Comparison of ENCODE assay signal across 19 cellular contexts in genomic region chr19:2120821-2121220, GRCh38. TPM values are rescaled to one million over a fixed set of nuclear protein-coding genes. Genes with fewer than 3 reads are reported as not detected.
DNase-seq lines count a peak whose midpoint lies in the region; ATAC-seq, FAIRE-seq and TF ChIP-seq lines count a peak whose summit lies in the region.
"Had no signal": no experiment of that assay in that cellular context is flagged by ENCODE, and none has a peak within 500 bp of the region (broad histone marks: within the 10 kb centered on the region; RNA-seq: fewer than 3 reads in every experiment).

No MANE protein-coding gene starts in this region.

- H3K9ac ChIP-seq in HepG2 (ENCODE audit: insufficient read depth, low read depth, low read length) (no peak overlapping the region), neuronal stem cell (ENCODE audit: low read depth, low read length, poor library complexity) (peak overlapping the region; percentile 44)
- H3K9ac ChIP-seq: BLaER1 had no signal

- H2BK15ac ChIP-seq in neuronal stem cell (ENCODE audit: low read length), result no peak overlapping the region

- H3K23ac ChIP-seq in neuronal stem cell (ENCODE audit: low read depth, low read length, poor library complexity), result peak overlapping the region; percentile 96

- no peaks in the 10 kb centered on the region for H3K27me3 ChIP-seq in HepG2 (ENCODE audit: control insufficient read depth in 1 of 2, insufficient read depth in 2 of 2, low read length in 2 of 2)
- no peaks in the 10 kb centered on the region for H3K27me3 ChIP-seq in right lobe of liver
- H3K27me3 ChIP-seq in neuronal stem cell (ENCODE audit: control insufficient read depth in 3 of 3, insufficient read depth in 3 of 3, low read depth in 1 of 3, low read length in 3 of 3), result no peaks in the 10 kb centered on the region
- H3K27me3 ChIP-seq: BLaER1, SJSA1 had no signal

- TF ChIP-seq POLR2A in HepG2 (IDR thresholded peaks at IDR 0.05; ENCODE audit: insufficient read depth in 1 of 2, low read depth in 2 of 2, low read length in 2 of 2) (no peak), right lobe of liver (IDR thresholded peaks at IDR 0.05) (no peak)

- no peak overlapping the region for H2BK120ac ChIP-seq in neuronal stem cell (ENCODE audit: low read depth, low read length)

- no peak overlapping the region for H2AK5ac ChIP-seq in neuronal stem cell (ENCODE audit: low read depth, low read length)

- no peaks in the 10 kb centered on the region for H4K20me1 ChIP-seq in HepG2 (ENCODE audit: insufficient read depth, low read length)

- no peak overlapping the region for H4K8ac ChIP-seq in neuronal stem cell (ENCODE audit: low read depth, low read length)

- DNase-seq in HepG2 (ENCODE audit: low spot score) (no peak), right lobe of liver (no peak), neuronal stem cell (ENCODE audit: low spot score) (no peak)
- DNase-seq in activated naive CD4-positive, alpha-beta T cell treated with anti-CD3 and anti-CD28 coated beads, Interleukin-2, amount 50 U/mL, for 72 hours (ENCODE audit: low spot score in 2 of 2), result no peak
- DNase-seq: CD4-positive, alpha-beta T cell; H9; NCI-H1048; NCI-H1417; NCI-H1694; NCI-H2029 treated with DMSO at 0.1 percent for 48 hours; NCI-H2227 treated with DMSO at 0.1 percent for 48 hours; NCI-H526 treated with DMSO at 0.1 percent for 48 hours; PC-9 had no signal

- H3K9me3 ChIP-seq in HepG2 (ENCODE audit: low read length), result no peaks in the 10 kb centered on the region
- H3K9me3 ChIP-seq in right lobe of liver, result no peaks in the 10 kb centered on the region
- no peaks in the 10 kb centered on the region for H3K9me3 ChIP-seq in neuronal stem cell (replicated peaks in 1 of 2; ENCODE audit: control insufficient read depth in 2 of 2, insufficient read depth in 1 of 2, low read depth in 1 of 2, low read length in 2 of 2)
- H3K9me3 ChIP-seq: BLaER1, SJSA1 had no signal

- in situ Hi-C loops in HepG2 (cut with HindIII; ENCODE audit: extremely low pct_ligation_motif_present, low pct_unique_long_range_greater_than_20kb), result no loop called here

- CTCF ChIA-PET in HepG2 (lab: Yijun Ruan, JAX; ENCODE audit: low intra/inter-chr PET ratio, low total read pairs), result no interaction called here

- no peak for TF ChIP-seq RAD21 in HepG2 (CRISPR knock-in tag; IDR thresholded peaks at IDR 0.05)

- H3K14ac ChIP-seq in neuronal stem cell (ENCODE audit: low read length), result no peak overlapping the region

- H3K36me3 ChIP-seq in HepG2 (replicated peaks in 1 of 2; ENCODE audit: control insufficient read depth in 1 of 2, insufficient read depth in 2 of 2, low read length in 2 of 2) (peaks cover 44 to 80% of the 10 kb centered on the region in 2 experiments), right lobe of liver (peaks cover 6 to 83% (median 54%) of the 10 kb centered on the region in 4 donors), neuronal stem cell (replicated peaks in 1 of 2; ENCODE audit: control insufficient read depth in 2 of 2, insufficient read depth in 2 of 2, low read length in 2 of 2) (peaks cover 70 to 97% of the 10 kb centered on the region in 2 donors)

- H2BK12ac ChIP-seq in neuronal stem cell (ENCODE audit: low read length), result no peak overlapping the region

- BruUV-seq in HepG2 (replicated peaks; lab: Mats Ljungman, UMichigan), result no TSS peak

- no peak for FAIRE-seq in HepG2 (lab: Jason Lieb, UNC)
- FAIRE-seq: D721Med had no signal

- no peak overlapping the region for H3K4ac ChIP-seq in neuronal stem cell (ENCODE audit: low read length)

- no peaks in the 10 kb centered on the region for H3K4me1 ChIP-seq in HepG2 (ENCODE audit: insufficient read depth, low read length)
- no peaks in the 10 kb centered on the region for H3K4me1 ChIP-seq in right lobe of liver
- no peaks in the 10 kb centered on the region for H3K4me1 ChIP-seq in neuronal stem cell (ENCODE audit: control insufficient read depth in 2 of 2, insufficient read depth in 1 of 2, low read depth in 1 of 2, low read length in 2 of 2)
- H3K4me1 ChIP-seq: BLaER1, SJSA1 had no signal

- no peak overlapping the region for H3K18ac ChIP-seq in neuronal stem cell (ENCODE audit: low read length)

- H3K27ac ChIP-seq in HepG2 (ENCODE audit: extremely low read length, insufficient read depth, low read length), result no peak overlapping the region
- no peak overlapping the region for H3K27ac ChIP-seq in right lobe of liver
- H3K27ac ChIP-seq in neuronal stem cell (replicated peaks; ENCODE audit: low read length), result no peak overlapping the region
- H3K27ac ChIP-seq: BLaER1, PC-9, SJSA1 had no signal

- POLR2A ChIA-PET in HepG2 (lab: Yijun Ruan, JAX), result no interaction called here

- ATAC-seq in HepG2 (no peak), right lobe of liver (no peak)
- ATAC-seq in activated naive CD4-positive, alpha-beta T cell treated with anti-CD3 and anti-CD28 coated beads, Interleukin-2, amount 50 U/mL, for 72 hours, result no peak
- ATAC-seq: GM23338, Right ventricle myocardium inferior had no signal

- TF ChIP-seq CTCF in HepG2 (CRISPR knock-in tag; IDR thresholded peaks at IDR 0.05), result no peak
- no peak for TF ChIP-seq CTCF in right lobe of liver (IDR thresholded peaks at IDR 0.05)

- H3K79me2 ChIP-seq in HepG2 (ENCODE audit: insufficient read depth, low read length), result no peaks in the 10 kb centered on the region

- no peak overlapping the region for H3K4me2 ChIP-seq in HepG2 (ENCODE audit: low read depth, low read length)
- no peak overlapping the region for H3K4me2 ChIP-seq in neuronal stem cell (ENCODE audit: insufficient read depth, low read length, poor library complexity, severe bottlenecking)
- H3K4me2 ChIP-seq: BLaER1, GM23338, PC-9 had no signal

- H3K4me3 ChIP-seq in HepG2 (replicated peaks in 1 of 3; ENCODE audit: insufficient read depth in 1 of 3, low read depth in 2 of 3, low read length in 3 of 3) (no peak overlapping the region), right lobe of liver (no peak overlapping the region), neuronal stem cell (ENCODE audit: low read length in 2 of 2) (no peak overlapping the region)
- H3K4me3 ChIP-seq: BLaER1, GM23338, PC-9, SJSA1 had no signal

- TF ChIP-seq EP300 in HepG2 (IDR thresholded peaks at IDR 0.05; ENCODE audit: low read depth in 2 of 2, low read length in 2 of 2) (no peak), HepG2 (CRISPR knock-in tag; IDR thresholded peaks at IDR 0.05; ENCODE audit: borderline replicate concordance) (no peak)

- no peak overlapping the region for H2AFZ ChIP-seq in HepG2 (ENCODE audit: low read length)
- no peak overlapping the region for H2AFZ ChIP-seq in neuronal stem cell (ENCODE audit: low read length)
- H2AFZ ChIP-seq: GM23338, PC-9 had no signal

- H4K91ac ChIP-seq in neuronal stem cell (ENCODE audit: low read depth, low read length, poor library complexity), result peak overlapping the region; percentile 30

- no peaks in the 10 kb centered on the region for H3K9me3 Mint-ChIP-seq in activated naive CD4-positive, alpha-beta T cell treated with anti-CD3 and anti-CD28 coated beads, Interleukin-2, amount 50 U/mL, for 72 hours
- H3K9me3 Mint-ChIP-seq: CD4-positive, alpha-beta T cell; GM23338; H9; IgD-negative memory B cell had no signal

- no peak overlapping the region for H3K27ac Mint-ChIP-seq in activated naive CD4-positive, alpha-beta T cell treated with anti-CD3 and anti-CD28 coated beads, Interleukin-2, amount 50 U/mL, for 72 hours
- H3K27ac Mint-ChIP-seq: CD4-positive, alpha-beta T cell; GM23338; IgD-negative memory B cell had no signal

- peaks cover 9% of the 10 kb centered on the region for H3K79me1 ChIP-seq in neuronal stem cell (ENCODE audit: low read depth, low read length)

- H2BK5ac ChIP-seq in neuronal stem cell (ENCODE audit: low read length), result no peak overlapping the region

- WGBS in HepG2 (ENCODE audit: low lambda C conversion rate), result 97% methylated on average over 26 of the region's 26 CpGs
- WGBS in right lobe of liver (ENCODE audit: insufficient coverage, low coverage, low lambda C conversion rate, missing lambda C conversion rate), result no CpG with 5 or more reads among the region's 26 CpGs
- WGBS in neuronal stem cell (ENCODE audit: extremely low coverage in 2 of 2, insufficient read length in 2 of 2, insufficient replicate concordance in 1 of 2), 2 donors, result no CpG with 5 or more reads among the region's 26 CpGs

- peaks cover 5 to 6% of the 10 kb centered on the region in 2 donors for H3K36me3 Mint-ChIP-seq in activated naive CD4-positive, alpha-beta T cell treated with anti-CD3 and anti-CD28 coated beads, Interleukin-2, amount 50 U/mL, for 72 hours
- H3K36me3 Mint-ChIP-seq: IgD-negative memory B cell had no signal

- intact Hi-C loops in HepG2 (cut with micrococcal nuclease; ENCODE audit: unreplicated experiment), result no loop called here
- intact Hi-C loops in right lobe of liver (cut with DNase I), result no loop called here

RNA-seq across cellular contexts. Expression of gene IZUMO4, which starts 24.1 kb away (rescaled TPM):
- total RNA-seq in HepG2 (2016; rRNA removed; fragmentation: Illumina TruSeq; extraction: Trizol) (0.24 and 0.77 TPM in 2 replicates), right lobe of liver (1 to 10 TPM in 5 of 6 experiments, not detected in 1; 1.2 to 6.9 (median 4.2) TPM)
- 0.79 and 0.91 TPM in 2 replicates for total RNA-seq in HepG2 (2016; cell fraction: cytosol; rRNA removed; fragmentation: Illumina TruSeq; extraction: Trizol; ENCODE audit: low read depth)
- 0.34 and 1.5 TPM in 2 replicates for total RNA-seq in HepG2 (2016; cell fraction: insoluble cytoplasmic fraction; rRNA removed; fragmentation: Illumina TruSeq; extraction: Trizol)
- 0.83 and 1.5 TPM in 2 replicates for total RNA-seq in HepG2 (2016; cell fraction: membrane; rRNA removed; fragmentation: Illumina TruSeq; extraction: Trizol)
- 1.1 and 2.5 TPM in 2 replicates for total RNA-seq in HepG2 (2016; cell fraction: nucleus; rRNA removed; fragmentation: Illumina TruSeq; extraction: Trizol)
- 3.9 and 4.1 TPM in 2 replicates for polyA plus RNA-seq in HepG2 (2011; rRNA removed)
- polyA plus RNA-seq in HepG2 (2011; cell fraction: cytosol; rRNA removed), result 0.55 and 0.75 TPM in 2 replicates
- 66.6 and 91.0 TPM in 2 replicates for polyA plus RNA-seq in HepG2 (2011; cell fraction: nucleus; rRNA removed)
- polyA plus RNA-seq in HepG2 (2012), result 1.7 and 4.4 TPM in 2 replicates
- polyA plus RNA-seq in HepG2 (2016; cell fraction: cytosol; fragmentation: Illumina TruSeq; extraction: Trizol; ENCODE audit: low read depth), result 0.57 and 1.2 TPM in 2 replicates
- polyA plus RNA-seq in HepG2 (2016; cell fraction: insoluble cytoplasmic fraction; fragmentation: Illumina TruSeq; extraction: Trizol; ENCODE audit: low read depth), result 0.45 and 0.53 TPM in 2 replicates
- polyA plus RNA-seq in HepG2 (2016; cell fraction: membrane; fragmentation: Illumina TruSeq; extraction: Trizol; ENCODE audit: low read depth), result 0.94 TPM in 2 replicates
- polyA plus RNA-seq in HepG2 (2016; cell fraction: nucleus; fragmentation: Illumina TruSeq; extraction: Trizol; ENCODE audit: insufficient read depth, low read depth), result 4.3 and 6.3 TPM in 2 replicates
- 0.54 and 2.7 TPM in 2 replicates for polyA minus RNA-seq in HepG2 (2011; rRNA and poly(A)+ RNA removed; ENCODE audit: low replicate concordance)
- polyA minus RNA-seq in HepG2 (2011; cell fraction: cytosol; rRNA and poly(A)+ RNA removed), result not detected in 2 replicates
- polyA minus RNA-seq in HepG2 (2011; cell fraction: nucleus; rRNA and poly(A)+ RNA removed), result 1.9 and 4.2 TPM in 2 replicates
- 2.5 TPM for polyA plus RNA-seq in neuronal stem cell (2013, experiment 1 of 2)
- polyA plus RNA-seq in neuronal stem cell (2013, experiment 2 of 2), result 2.3 TPM
- total RNA-seq in activated naive CD4-positive, alpha-beta T cell treated with anti-CD3 and anti-CD28 coated beads, Interleukin-2, amount 50 U/mL, for 72 hours, result 100 to 1,000 TPM in 1 of 2 donors, 10 to 100 TPM in 1; 29.7 to 105 TPM

RNA-seq across cellular contexts. Expression of gene MOB3A, which starts 24.7 kb away (rescaled TPM):
- total RNA-seq in HepG2 (2016; rRNA removed; fragmentation: Illumina TruSeq; extraction: Trizol) (3.5 and 4.3 TPM in 2 replicates), right lobe of liver (10 to 100 TPM in 4 of 6 experiments, 1 to 10 TPM in 2; 8.3 to 13.8 (median 10.8) TPM)
- 2.2 and 2.7 TPM in 2 replicates for total RNA-seq in HepG2 (2016; cell fraction: cytosol; rRNA removed; fragmentation: Illumina TruSeq; extraction: Trizol; ENCODE audit: low read depth)
- total RNA-seq in HepG2 (2016; cell fraction: insoluble cytoplasmic fraction; rRNA removed; fragmentation: Illumina TruSeq; extraction: Trizol), result 3.5 and 4.0 TPM in 2 replicates
- 2.7 and 3.2 TPM in 2 replicates for total RNA-seq in HepG2 (2016; cell fraction: membrane; rRNA removed; fragmentation: Illumina TruSeq; extraction: Trizol)
- total RNA-seq in HepG2 (2016; cell fraction: nucleus; rRNA removed; fragmentation: Illumina TruSeq; extraction: Trizol), result 2.4 and 2.5 TPM in 2 replicates
- 17.8 and 20.3 TPM in 2 replicates for polyA plus RNA-seq in HepG2 (2011; rRNA removed)
- 13.9 and 16.9 TPM in 2 replicates for polyA plus RNA-seq in HepG2 (2011; cell fraction: cytosol; rRNA removed)
- 10.8 and 12.6 TPM in 2 replicates for polyA plus RNA-seq in HepG2 (2011; cell fraction: nucleus; rRNA removed)
- 6.2 and 6.8 TPM in 2 replicates for polyA plus RNA-seq in HepG2 (2012)
- 0.97 and 1.0 TPM in 2 replicates for polyA plus RNA-seq in HepG2 (2016; cell fraction: cytosol; fragmentation: Illumina TruSeq; extraction: Trizol; ENCODE audit: low read depth)
- 6.2 and 7.9 TPM in 2 replicates for polyA plus RNA-seq in HepG2 (2016; cell fraction: insoluble cytoplasmic fraction; fragmentation: Illumina TruSeq; extraction: Trizol; ENCODE audit: low read depth)
- 2.8 TPM in 2 replicates for polyA plus RNA-seq in HepG2 (2016; cell fraction: membrane; fragmentation: Illumina TruSeq; extraction: Trizol; ENCODE audit: low read depth)
- 6.6 and 6.8 TPM in 2 replicates for polyA plus RNA-seq in HepG2 (2016; cell fraction: nucleus; fragmentation: Illumina TruSeq; extraction: Trizol; ENCODE audit: insufficient read depth, low read depth)
- 23.6 and 71.5 TPM in 2 replicates for polyA minus RNA-seq in HepG2 (2011; rRNA and poly(A)+ RNA removed; ENCODE audit: low replicate concordance)
- 19.3 and 25.0 TPM in 2 replicates for polyA minus RNA-seq in HepG2 (2011; cell fraction: cytosol; rRNA and poly(A)+ RNA removed)
- 5.3 and 6.0 TPM in 2 replicates for polyA minus RNA-seq in HepG2 (2011; cell fraction: nucleus; rRNA and poly(A)+ RNA removed)
- 15.6 TPM for polyA plus RNA-seq in neuronal stem cell (2013, experiment 1 of 2)
- polyA plus RNA-seq in neuronal stem cell (2013, experiment 2 of 2), result 16.1 TPM
- total RNA-seq in activated naive CD4-positive, alpha-beta T cell treated with anti-CD3 and anti-CD28 coated beads, Interleukin-2, amount 50 U/mL, for 72 hours, result 100 to 1,000 TPM in 1 of 2 donors, 10 to 100 TPM in 1; 91.8 to 183 TPM

RNA-seq across cellular contexts. Expression of gene AP3D1, which starts 30.5 kb away (rescaled TPM):
- total RNA-seq in HepG2 (2016; rRNA removed; fragmentation: Illumina TruSeq; extraction: Trizol) (73.5 and 82.6 TPM in 2 replicates), right lobe of liver (10 to 100 TPM; 55.5 to 99.0 (median 65.5) TPM)
- 30.1 and 33.5 TPM in 2 replicates for total RNA-seq in HepG2 (2016; cell fraction: cytosol; rRNA removed; fragmentation: Illumina TruSeq; extraction: Trizol; ENCODE audit: low read depth)
- total RNA-seq in HepG2 (2016; cell fraction: insoluble cytoplasmic fraction; rRNA removed; fragmentation: Illumina TruSeq; extraction: Trizol), result 55.4 and 84.4 TPM in 2 replicates
- 61.4 and 65.9 TPM in 2 replicates for total RNA-seq in HepG2 (2016; cell fraction: membrane; rRNA removed; fragmentation: Illumina TruSeq; extraction: Trizol)
- 44.7 and 54.3 TPM in 2 replicates for total RNA-seq in HepG2 (2016; cell fraction: nucleus; rRNA removed; fragmentation: Illumina TruSeq; extraction: Trizol)
- polyA plus RNA-seq in HepG2 (2011; rRNA removed), result 68.0 and 78.6 TPM in 2 replicates
- polyA plus RNA-seq in HepG2 (2011; cell fraction: cytosol; rRNA removed), result 50.1 and 66.2 TPM in 2 replicates
- 236 and 270 TPM in 2 replicates for polyA plus RNA-seq in HepG2 (2011; cell fraction: nucleus; rRNA removed)
- polyA plus RNA-seq in HepG2 (2012), result 61.5 and 82.7 TPM in 2 replicates
- 11.6 and 13.9 TPM in 2 replicates for polyA plus RNA-seq in HepG2 (2016; cell fraction: cytosol; fragmentation: Illumina TruSeq; extraction: Trizol; ENCODE audit: low read depth)
- polyA plus RNA-seq in HepG2 (2016; cell fraction: insoluble cytoplasmic fraction; fragmentation: Illumina TruSeq; extraction: Trizol; ENCODE audit: low read depth), result 71.2 and 87.4 TPM in 2 replicates
- polyA plus RNA-seq in HepG2 (2016; cell fraction: membrane; fragmentation: Illumina TruSeq; extraction: Trizol; ENCODE audit: low read depth), result 38.5 and 41.5 TPM in 2 replicates
- polyA plus RNA-seq in HepG2 (2016; cell fraction: nucleus; fragmentation: Illumina TruSeq; extraction: Trizol; ENCODE audit: insufficient read depth, low read depth), result 139 and 143 TPM in 2 replicates
- polyA minus RNA-seq in HepG2 (2011; rRNA and poly(A)+ RNA removed; ENCODE audit: low replicate concordance), result 72.3 and 142 TPM in 2 replicates
- polyA minus RNA-seq in HepG2 (2011; cell fraction: cytosol; rRNA and poly(A)+ RNA removed), result 54.0 and 70.6 TPM in 2 replicates
- 44.3 and 51.8 TPM in 2 replicates for polyA minus RNA-seq in HepG2 (2011; cell fraction: nucleus; rRNA and poly(A)+ RNA removed)
- 60.6 TPM for polyA plus RNA-seq in neuronal stem cell (2013, experiment 1 of 2)
- 60.3 TPM for polyA plus RNA-seq in neuronal stem cell (2013, experiment 2 of 2)
- 10 to 100 TPM; 83.5 to 91.7 TPM for total RNA-seq in activated naive CD4-positive, alpha-beta T cell treated with anti-CD3 and anti-CD28 coated beads, Interleukin-2, amount 50 U/mL, for 72 hours

RNA-seq across cellular contexts. Expression of gene DOT1L, which starts 42.9 kb away (rescaled TPM):
- total RNA-seq in HepG2 (2016; rRNA removed; fragmentation: Illumina TruSeq; extraction: Trizol), result 7.5 and 9.7 TPM in 2 replicates
- total RNA-seq in HepG2 (2016; cell fraction: cytosol; rRNA removed; fragmentation: Illumina TruSeq; extraction: Trizol; ENCODE audit: low read depth), result 20.6 and 20.7 TPM in 2 replicates
- total RNA-seq in HepG2 (2016; cell fraction: insoluble cytoplasmic fraction; rRNA removed; fragmentation: Illumina TruSeq; extraction: Trizol), result 6.4 and 8.2 TPM in 2 replicates
- total RNA-seq in HepG2 (2016; cell fraction: membrane; rRNA removed; fragmentation: Illumina TruSeq; extraction: Trizol), result 12.0 and 15.8 TPM in 2 replicates
- total RNA-seq in HepG2 (2016; cell fraction: nucleus; rRNA removed; fragmentation: Illumina TruSeq; extraction: Trizol), result 12.3 and 14.9 TPM in 2 replicates
- polyA plus RNA-seq in HepG2 (2011; rRNA removed), result 14.6 and 17.9 TPM in 2 replicates
- polyA plus RNA-seq in HepG2 (2011; cell fraction: cytosol; rRNA removed), result 6.1 and 9.5 TPM in 2 replicates
- polyA plus RNA-seq in HepG2 (2011; cell fraction: nucleus; rRNA removed), result 138 and 210 TPM in 2 replicates
- 22.3 and 23.3 TPM in 2 replicates for polyA plus RNA-seq in HepG2 (2012)
- 2.5 and 3.3 TPM in 2 replicates for polyA plus RNA-seq in HepG2 (2016; cell fraction: cytosol; fragmentation: Illumina TruSeq; extraction: Trizol; ENCODE audit: low read depth)
- polyA plus RNA-seq in HepG2 (2016; cell fraction: insoluble cytoplasmic fraction; fragmentation: Illumina TruSeq; extraction: Trizol; ENCODE audit: low read depth), result 10.5 and 15.3 TPM in 2 replicates
- polyA plus RNA-seq in HepG2 (2016; cell fraction: membrane; fragmentation: Illumina TruSeq; extraction: Trizol; ENCODE audit: low read depth), result 7.1 TPM in 2 replicates
- 76.0 and 84.3 TPM in 2 replicates for polyA plus RNA-seq in HepG2 (2016; cell fraction: nucleus; fragmentation: Illumina TruSeq; extraction: Trizol; ENCODE audit: insufficient read depth, low read depth)
- polyA minus RNA-seq in HepG2 (2011; rRNA and poly(A)+ RNA removed; ENCODE audit: low replicate concordance), result 36.8 and 45.6 TPM in 2 replicates
- 21.6 and 26.0 TPM in 2 replicates for polyA minus RNA-seq in HepG2 (2011; cell fraction: cytosol; rRNA and poly(A)+ RNA removed)
- 30.1 and 31.9 TPM in 2 replicates for polyA minus RNA-seq in HepG2 (2011; cell fraction: nucleus; rRNA and poly(A)+ RNA removed)
- 10 to 100 TPM; 10.3 to 23.5 (median 14.9) TPM for total RNA-seq in right lobe of liver
- 38.2 TPM for polyA plus RNA-seq in neuronal stem cell (2013, experiment 1 of 2)
- polyA plus RNA-seq in neuronal stem cell (2013, experiment 2 of 2), result 38.1 TPM
- total RNA-seq in activated naive CD4-positive, alpha-beta T cell treated with anti-CD3 and anti-CD28 coated beads, Interleukin-2, amount 50 U/mL, for 72 hours, result 100 to 1,000 TPM in 1 of 2 donors, 10 to 100 TPM in 1; 64.2 to 154 TPM

Comparison
In these comparisons a context has a peak if more than half of its experiments do, and no peak if none do; other contexts are left out.
1. RNA of gene MOB3A, which starts 24.7 kb away (total RNA-seq): 91.8 to 183 TPM in activated naive CD4-positive, alpha-beta T cell treated with anti-CD3 and anti-CD28 coated beads, Interleukin-2, amount 50 U/mL, for 72 hours; 8.3 to 13.8 TPM in right lobe of liver and 2.2 to 4.3 TPM in HepG2; every median in the first group is over 4 times any median in the second.